Comparison of ENCODE assay signal across 13 cellular contexts in genomic region chr20:45780159-45780558, GRCh38. TPM values are rescaled to one million over a fixed set of nuclear protein-coding genes. Genes with fewer than 3 reads are reported as not detected.
A peak's percentile ranks its signal among the peaks of the same experiment; 100 is the strongest.
DNase-seq lines count a peak whose midpoint lies in the region; ATAC-seq and TF ChIP-seq lines count a peak whose summit lies in the region.
"Had no signal": no experiment of that assay in that cellular context is flagged by ENCODE, and none has a peak within 500 bp of the region (broad histone marks: within the 10 kb centered on the region; RNA-seq: fewer than 3 reads in every experiment).

No MANE protein-coding gene starts in this region.

- peak overlapping the region; percentile 61 for H3K9ac ChIP-seq in smooth muscle cell (ENCODE audit: low read depth)

- H3K36me3 ChIP-seq in SJCRH30 (no peaks in the 10 kb centered on the region), smooth muscle cell (ENCODE audit: low read depth) (no peaks in the 10 kb centered on the region)

- no peaks in the 10 kb centered on the region for H3K9me3 ChIP-seq in SJCRH30 (replicated peaks)
- H3K9me3 ChIP-seq in smooth muscle cell (replicated peaks; ENCODE audit: low read depth), result no peaks in the 10 kb centered on the region

- H3F3A ChIP-seq in smooth muscle cell (ENCODE audit: low read depth), result peaks cover 24% of the 10 kb centered on the region

- H2AFZ ChIP-seq in smooth muscle cell (ENCODE audit: low read depth), result no peak overlapping the region

- H3K27ac ChIP-seq in SJCRH30, result peak overlapping the region; percentile 97
- peak overlapping the region; percentile 90 for H3K27ac ChIP-seq in smooth muscle cell (ENCODE audit: low read depth)

- H3K4me1 ChIP-seq in SJCRH30 (peaks cover 52% of the 10 kb centered on the region), smooth muscle cell (ENCODE audit: low read depth) (no peaks in the 10 kb centered on the region)

- 80% methylated on average over 4 of the region's 4 CpGs for WGBS in smooth muscle cell (ENCODE audit: low lambda C conversion rate)

- H3K4me2 ChIP-seq in smooth muscle cell, result peak overlapping the region; percentile 49

- TF ChIP-seq CTCF in fibroblast of villous mesenchyme (IDR thresholded peaks at IDR 0.05; ENCODE audit: insufficient read depth, low read depth, low read length) (no peak), smooth muscle cell (IDR thresholded peaks at IDR 0.05; ENCODE audit: borderline replicate concordance, insufficient read depth, poor library complexity, severe bottlenecking) (no peak)

- DNase-seq in Daoy (ENCODE audit: low read depth) (peak; percentile 26), SJCRH30 (no peak), fibroblast of villous mesenchyme (ENCODE audit: low read depth) (no peak), smooth muscle cell (lab: John Stamatoyannopoulos, UW; ENCODE audit: unreplicated experiment) (no peak), NCI-H146 treated with DMSO at 0.1 percent for 48 hours (lab: John Stamatoyannopoulos, UW; ENCODE audit: unreplicated experiment) (no peak), DMS153 treated with DMSO at 0.1 percent for 48 hours (lab: John Stamatoyannopoulos, UW; ENCODE audit: unreplicated experiment) (no peak)
- DNase-seq: DMS79 treated with DMSO at 0.1 percent for 48 hours, islet precursor cell, natural killer cell, NCI-H2081 had no signal

- no peaks in the 10 kb centered on the region for H3K79me2 ChIP-seq in smooth muscle cell (ENCODE audit: low read depth)

- no peak for ATAC-seq in HG03025 (IDR thresholded peaks at IDR 0.05; ENCODE audit: low FRiP score, unreplicated experiment)
- ATAC-seq in HG02588 (IDR thresholded peaks at IDR 0.05; ENCODE audit: unreplicated experiment), result no peak
- ATAC-seq: activated CD4-positive, CD25-positive, alpha-beta regulatory T cell treated with anti-CD3 and anti-CD28 coated beads, Interleukin-2, amount 50 U/mL, for 24 hours; natural killer cell had no signal

- H3K27me3 ChIP-seq in SJCRH30, result no peaks in the 10 kb centered on the region
- no peaks in the 10 kb centered on the region for H3K27me3 ChIP-seq in smooth muscle cell (ENCODE audit: low read depth)

- H3K4me3 ChIP-seq in SJCRH30 (no peak overlapping the region), fibroblast of villous mesenchyme (ENCODE audit: low read depth, low read length) (peak overlapping the region; percentile 42), smooth muscle cell (no peak overlapping the region)

- no peaks in the 10 kb centered on the region for H4K20me1 ChIP-seq in smooth muscle cell (ENCODE audit: low read depth)

RNA-seq across cellular contexts. Expression of gene WFDC3, which starts 11.5 kb away (rescaled TPM):
- 2.3 TPM in 1 of 2 replicates, not detected in the other for total RNA-seq in Daoy (2014; rRNA removed; shearing (Covaris generic))
- total RNA-seq in SJCRH30 (2014; rRNA removed; shearing (Covaris generic)), result 0.12 and 0.73 TPM in 2 replicates
- 0.43 TPM in 1 of 2 replicates, not detected in the other for total RNA-seq in fibroblast of villous mesenchyme
- not detected in 2 replicates for total RNA-seq in smooth muscle cell
- 0.64 TPM in 1 of 2 replicates, not detected in the other for polyA plus RNA-seq in smooth muscle cell
- total RNA-seq: natural killer cell had no signal

RNA-seq across cellular contexts. Expression of gene DNTTIP1, which starts 11.6 kb away (rescaled TPM):
- 26.6 and 35.5 TPM in 2 replicates for total RNA-seq in Daoy (2014; rRNA removed; shearing (Covaris generic))
- 54.8 and 59.1 TPM in 2 replicates for total RNA-seq in SJCRH30 (2014; rRNA removed; shearing (Covaris generic))
- 9.5 and 12.6 TPM in 2 replicates for total RNA-seq in fibroblast of villous mesenchyme
- total RNA-seq in smooth muscle cell, result 15.3 and 19.4 TPM in 2 replicates
- 52.6 and 55.4 TPM in 2 replicates for polyA plus RNA-seq in smooth muscle cell

RNA-seq across cellular contexts. Expression of gene UBE2C, which starts 32.3 kb away (rescaled TPM):
- 167 and 200 TPM in 2 replicates for total RNA-seq in Daoy (2014; rRNA removed; shearing (Covaris generic))
- total RNA-seq in SJCRH30 (2014; rRNA removed; shearing (Covaris generic)), result 612 and 615 TPM in 2 replicates
- 13.5 and 26.3 TPM in 2 replicates for total RNA-seq in fibroblast of villous mesenchyme
- total RNA-seq in smooth muscle cell, result 25.8 and 35.1 TPM in 2 replicates
- polyA plus RNA-seq in smooth muscle cell, result 61.2 and 66.5 TPM in 2 replicates

RNA-seq across cellular contexts. Expression of gene TNNC2, which starts 47.0 kb away (rescaled TPM):
- not detected in 2 replicates for total RNA-seq in Daoy (2014; rRNA removed; shearing (Covaris generic))
- total RNA-seq in SJCRH30 (2014; rRNA removed; shearing (Covaris generic)), result 0.73 and 0.75 TPM in 2 replicates
- total RNA-seq in fibroblast of villous mesenchyme (0.32 and 0.43 TPM in 2 replicates), smooth muscle cell (1.7 TPM in 1 of 2 replicates, not detected in the other)
- 0.78 and 1.2 TPM in 2 replicates for polyA plus RNA-seq in smooth muscle cell

RNA-seq across cellular contexts. Expression of gene SNX21, which starts 53.4 kb away (rescaled TPM):
- total RNA-seq in Daoy (2014; rRNA removed; shearing (Covaris generic)), result 21.2 and 28.2 TPM in 2 replicates
- 17.1 and 18.3 TPM in 2 replicates for total RNA-seq in SJCRH30 (2014; rRNA removed; shearing (Covaris generic))
- total RNA-seq in fibroblast of villous mesenchyme (50.5 and 60.9 TPM in 2 replicates), smooth muscle cell (10.9 and 14.7 TPM in 2 replicates)
- polyA plus RNA-seq in smooth muscle cell, result 14.4 and 17.8 TPM in 2 replicates
